8 cellular contexts compared by ENCODE assay signal in genomic region chr16:48623304-48624016, GRCh38. TPM values are rescaled to one million over a fixed set of nuclear protein-coding genes. Genes with fewer than 3 reads are reported as not detected.
A peak's percentile ranks its signal among the peaks of the same experiment; 100 is the strongest.
DNase-seq lines count a peak whose midpoint lies in the region; ATAC-seq and TF ChIP-seq lines count a peak whose summit lies in the region.

No MANE protein-coding gene starts in this region.

- peak overlapping the region; percentile 77 for H3K27ac Mint-ChIP-seq in activated CD4-positive, alpha-beta T cell treated with anti-CD3 and anti-CD28 coated beads for 36 hours

- H3K4me3 ChIP-seq in AG09309 (ENCODE audit: control insufficient read depth, low read depth, low read length) = peak overlapping the region; percentile 52
- peak overlapping the region; percentile 30 for H3K4me3 ChIP-seq in colonic mucosa

- peak overlapping the region; percentile 68 for H3K4me3 Mint-ChIP-seq in activated CD4-positive, alpha-beta T cell treated with anti-CD3 and anti-CD28 coated beads for 36 hours

- CTCF ChIA-PET in activated CD4-positive, alpha-beta T cell treated with anti-CD3 and anti-CD28 coated beads for 36 hours (lab: Charles Lee) = interaction anchor here (0.5 to 4.1 kb wide), 64 partner anchors 8 to 1498 kb away, joined by 3 to 72 read pairs (median 5); partner anchors contain the start of genes LONP2 and N4BP1

- H3K4me1 Mint-ChIP-seq in activated CD4-positive, alpha-beta T cell treated with anti-CD3 and anti-CD28 coated beads for 36 hours = peaks cover 19% of the 10 kb centered on the region

- peak; percentile 99 for TF ChIP-seq CTCF in AG09309 (IDR thresholded peaks at IDR 0.05; ENCODE audit: control insufficient read depth, insufficient read depth, low read depth, low read length, missing control alignments)
- TF ChIP-seq CTCF in colonic mucosa (IDR thresholded peaks at IDR 0.05) = peak; percentile 99

- POLR2A ChIA-PET in activated CD4-positive, alpha-beta T cell treated with anti-CD3 and anti-CD28 coated beads for 36 hours (lab: Charles Lee) = interaction anchor here (0.6 to 0.9 kb wide), 3 partner anchors 10 to 1157 kb away, joined by 3 to 12 read pairs (median 5); no protein-coding TSS in a partner anchor

- no peaks in the 10 kb centered on the region for H3K9me3 Mint-ChIP-seq in activated CD4-positive, alpha-beta T cell treated with anti-CD3 and anti-CD28 coated beads for 36 hours (ENCODE audit: low read depth)

- no peaks in the 10 kb centered on the region for H3K4me1 ChIP-seq in colonic mucosa

- no peaks in the 10 kb centered on the region for H3K27me3 Mint-ChIP-seq in activated CD4-positive, alpha-beta T cell treated with anti-CD3 and anti-CD28 coated beads for 36 hours

- H3K9ac ChIP-seq in colonic mucosa (ENCODE audit: low read depth in 2 of 2, low read length in 2 of 2) = peak overlapping the region; percentile 58 to 73

- H3K36me3 Mint-ChIP-seq in activated CD4-positive, alpha-beta T cell treated with anti-CD3 and anti-CD28 coated beads for 36 hours (ENCODE audit: low read depth) = no peaks in the 10 kb centered on the region

- DNase-seq in AG09309 (ENCODE audit: low read depth) (peak; percentile 59), NCI-H345 treated with DMSO at 0.1 percent for 48 hours (lab: John Stamatoyannopoulos, UW; ENCODE audit: unreplicated experiment) (peak; percentile 27), colonic mucosa (peak; percentile 85), left colon (peak; percentile 75 to 85)
- peak; percentile 90 for DNase-seq in activated CD4-positive, alpha-beta T cell treated with anti-CD3 and anti-CD28 coated beads for 36 hours
- peak; percentile 76 to 78 for DNase-seq in stimulated activated CD4-positive, alpha-beta T cell treated with anti-CD3 and anti-CD28 coated beads, Interleukin-1b, Interleukin-23, amount 100 ng/mL, for 4 hours (ENCODE audit: low read depth in 2 of 2)

- peak; percentile 94 for ATAC-seq in GM18867 (IDR thresholded peaks at IDR 0.05; ENCODE audit: unreplicated experiment)
- ATAC-seq in HG03108 (IDR thresholded peaks at IDR 0.05; ENCODE audit: unreplicated experiment) = peak; percentile 81
- peak; percentile 97 for ATAC-seq in activated CD4-positive, alpha-beta T cell treated with anti-CD3 and anti-CD28 coated beads for 36 hours
- ATAC-seq in left colon = peak; percentile 97

- H3K36me3 ChIP-seq in colonic mucosa = no peaks in the 10 kb centered on the region

- no peaks in the 10 kb centered on the region for H3K27me3 ChIP-seq in colonic mucosa

- H3K9me3 ChIP-seq in colonic mucosa = no peaks in the 10 kb centered on the region

- intact Hi-C loops in activated CD4-positive, alpha-beta T cell treated with anti-CD3 and anti-CD28 coated beads for 36 hours (cut with DNase I, micrococcal nuclease) = loop anchor here (1.0 to 5.0 kb wide), 10 partner anchors 11 to 391 kb away; partner anchors contain the start of gene SIAH1 (in 2 of the 2)
- intact Hi-C loops in colonic mucosa (cut with DNase I) (loop anchor here (5.0 to 10.0 kb wide), 2 partner anchors 81 to 379 kb away; partner anchors contain the start of genes ABCC11 and LONP2), left colon (cut with DNase I, micrococcal nuclease) (loop anchor here in 1 of 2 donors (5.0 kb wide), 1 partner anchor 271 kb away; no protein-coding TSS in a partner anchor)

- peak overlapping the region; percentile 35 for H3K27ac ChIP-seq in colonic mucosa

RNA-seq across cellular contexts. Expression of gene N4BP1, which starts 13.5 kb away (rescaled TPM):
- total RNA-seq in activated CD4-positive, alpha-beta T cell treated with anti-CD3 and anti-CD28 coated beads for 36 hours = 10 to 100 TPM; 49.2 to 69.4 TPM
- 10 to 100 TPM; 27.1 to 40.7 TPM for total RNA-seq in colonic mucosa
- total RNA-seq in left colon = 10 to 100 TPM; 36.4 to 42.3 TPM

Comparison
In these comparisons a context has a peak if more than half of its experiments do, and no peak if none do; other contexts are left out.
1. Peak in every context shown above with its lines: DNase-seq, ATAC-seq, H3K4me3 ChIP-seq and H3K27ac ChIP-seq.
2. DNase-seq: peak in every context shown above with its lines; median percentile 90 in activated CD4-positive, alpha-beta T cell treated with anti-CD3 and anti-CD28 coated beads for 36 hours; 85 in colonic mucosa; 80 in left colon; 77 in stimulated activated CD4-positive, alpha-beta T cell treated with anti-CD3 and anti-CD28 coated beads, Interleukin-1b, Interleukin-23, amount 100 ng/mL, for 4 hours; 59 in AG09309; 27 in NCI-H345 treated with DMSO at 0.1 percent for 48 hours.